25 cellular contexts compared by ENCODE assay signal in the genomic region with DNA sequence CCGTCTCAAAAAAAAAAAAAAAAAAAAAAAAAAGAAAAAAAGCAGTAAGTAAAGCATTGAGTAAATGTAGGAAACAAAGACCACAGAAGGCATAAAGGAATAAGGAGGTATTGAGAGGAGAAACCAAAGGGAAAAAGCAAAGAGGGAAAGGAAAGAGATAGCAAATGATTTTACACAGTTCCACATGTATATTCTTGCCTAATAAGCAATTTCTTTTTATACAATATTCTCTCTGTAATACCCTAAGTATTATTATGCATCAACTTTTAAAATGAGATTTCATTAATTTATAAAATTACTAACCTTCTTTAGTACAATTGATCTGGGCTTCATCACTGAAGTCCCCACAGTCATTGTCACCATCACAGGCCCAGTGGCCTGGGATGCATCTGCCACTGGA.
DNase-seq lines count a peak whose midpoint lies in the region; ATAC-seq, FAIRE-seq and TF ChIP-seq lines count a peak whose summit lies in the region.
"Had no signal": no experiment of that assay in that cellular context is flagged by ENCODE, and none has a peak within 500 bp of the region (broad histone marks: within the 10 kb centered on the region; RNA-seq: fewer than 3 reads in every experiment).

No MANE protein-coding gene starts in this region.

- no peak overlapping the region for H3K27ac ChIP-seq in HepG2 (ENCODE audit: extremely low read length, insufficient read depth, low read length)
- no peak overlapping the region for H3K27ac ChIP-seq in right lobe of liver
- H3K27ac ChIP-seq in K562 (ENCODE audit: extremely low read depth, low read depth, low read length), result no peak overlapping the region
- H3K27ac ChIP-seq: 22Rv1, BLaER1 had no signal

- H3K4me3 ChIP-seq in HepG2 (replicated peaks in 1 of 3; ENCODE audit: insufficient read depth in 1 of 3, low read depth in 2 of 3, low read length in 3 of 3) (no peak overlapping the region), right lobe of liver (no peak overlapping the region), K562 (no peak overlapping the region)
- H3K4me3 ChIP-seq: BLaER1, GM12878 had no signal

- BruUV-seq in HepG2 (replicated peaks; lab: Mats Ljungman, UMichigan) (no TSS peak), K562 (replicated peaks; lab: Mats Ljungman, UMichigan) (no TSS peak)

- DNase-seq in HepG2 (ENCODE audit: low spot score) (no peak), right lobe of liver (no peak), K562 (ENCODE audit: extremely low read depth in 1 of 4, low spot score in 3 of 4) (no peak)
- DNase-seq: ACHN; BE2C; C1 segment of cervical spinal cord; CD4-positive, alpha-beta memory T cell; CD4-positive, CD25-positive, alpha-beta regulatory T cell; CD8-positive, alpha-beta memory T cell; COR-L47; DMS 273 treated with DMSO at 0.1 percent for 48 hours; DMS153; DMS53; DMS79; DND-41; EL; GDM1 had no signal

- WGBS in HepG2 (ENCODE audit: low lambda C conversion rate), result 6% methylated on average over 1 of the region's 1 CpG
- no CpG with 5 or more reads among the region's 1 CpG for WGBS in right lobe of liver (ENCODE audit: insufficient coverage, low coverage, low lambda C conversion rate, missing lambda C conversion rate)
- no CpG with 5 or more reads among the region's 1 CpG for WGBS in K562 (ENCODE audit: insufficient coverage, low coverage, missing lambda C conversion rate)

- H3K4me2 ChIP-seq in HepG2 (ENCODE audit: low read depth, low read length), result no peak overlapping the region
- no peak overlapping the region for H3K4me2 ChIP-seq in K562 (ENCODE audit: insufficient read depth, low read length)
- H3K4me2 ChIP-seq: BLaER1 had no signal

- no peak overlapping the region for H2AFZ ChIP-seq in HepG2 (ENCODE audit: low read length)
- no peak overlapping the region for H2AFZ ChIP-seq in K562 (ENCODE audit: low read depth, low read length)

- ATAC-seq in HepG2 (no peak), right lobe of liver (no peak), K562 (no peak), HG03159 (IDR thresholded peaks at IDR 0.05; ENCODE audit: unreplicated experiment) (no peak), GM18511 (IDR thresholded peaks at IDR 0.05; ENCODE audit: unreplicated experiment) (no peak)
- ATAC-seq: GM12878 had no signal

- H3K9ac ChIP-seq in HepG2 (ENCODE audit: insufficient read depth, low read depth, low read length), result no peak overlapping the region
- H3K9ac ChIP-seq in K562 (ENCODE audit: insufficient read depth in 1 of 2, low read depth in 2 of 2, low read length in 2 of 2), result no peak overlapping the region
- H3K9ac ChIP-seq: BLaER1 had no signal

- CTCF ChIA-PET in HepG2 (lab: Yijun Ruan, JAX; ENCODE audit: low intra/inter-chr PET ratio, low total read pairs), result no interaction called here
- CTCF ChIA-PET in K562 (lab: Yijun Ruan, JAX; ENCODE audit: low intra/inter-chr PET ratio), result no interaction called here

- H3K36me3 ChIP-seq in HepG2 (replicated peaks in 1 of 2; ENCODE audit: control insufficient read depth in 1 of 2, insufficient read depth in 2 of 2, low read length in 2 of 2) (no peaks in the 10 kb centered on the region), right lobe of liver (no peaks in the 10 kb centered on the region), K562 (ENCODE audit: control insufficient read depth, insufficient read depth, low read length) (no peaks in the 10 kb centered on the region)
- H3K36me3 ChIP-seq: BE2C, BLaER1 had no signal

- TF ChIP-seq POLR2A in HepG2 (IDR thresholded peaks at IDR 0.05; ENCODE audit: insufficient read depth in 1 of 2, low read depth in 2 of 2, low read length in 2 of 2), result no peak
- no peak for TF ChIP-seq POLR2A in right lobe of liver (IDR thresholded peaks at IDR 0.05)
- TF ChIP-seq POLR2A in K562 (conservative IDR thresholded peaks at IDR 0.05), result no peak

- TF ChIP-seq EP300 in HepG2 (IDR thresholded peaks at IDR 0.05; ENCODE audit: low read depth in 2 of 2, low read length in 2 of 2) (no peak), HepG2 (CRISPR knock-in tag; IDR thresholded peaks at IDR 0.05; ENCODE audit: borderline replicate concordance) (no peak), K562 (IDR thresholded peaks at IDR 0.05; ENCODE audit: low read length) (no peak)

- FAIRE-seq in HepG2 (lab: Jason Lieb, UNC) (no peak), K562 (lab: Jason Lieb, UNC) (no peak)
- FAIRE-seq: GM12878, GM12892, GM18507, GM19239 had no signal

- H3K79me2 ChIP-seq in HepG2 (ENCODE audit: insufficient read depth, low read length) (no peaks in the 10 kb centered on the region), K562 (ENCODE audit: control insufficient read depth, insufficient read depth, low read length) (no peaks in the 10 kb centered on the region)

- H3K9me3 ChIP-seq in HepG2 (ENCODE audit: low read length) (no peaks in the 10 kb centered on the region), right lobe of liver (no peaks in the 10 kb centered on the region), K562 (replicated peaks; ENCODE audit: control insufficient read depth, insufficient read depth, low read depth, low read length) (no peaks in the 10 kb centered on the region)
- H3K9me3 ChIP-seq: BE2C, BLaER1 had no signal

- H3K4me1 ChIP-seq in HepG2 (ENCODE audit: insufficient read depth, low read length) (no peaks in the 10 kb centered on the region), right lobe of liver (no peaks in the 10 kb centered on the region), K562 (replicated peaks in 1 of 2; ENCODE audit: control insufficient read depth in 2 of 2, insufficient read depth in 2 of 2, low read length in 2 of 2) (no peaks in the 10 kb centered on the region)
- H3K4me1 ChIP-seq: BE2C, BLaER1 had no signal

- H4K20me1 ChIP-seq in HepG2 (ENCODE audit: insufficient read depth, low read length) (no peaks in the 10 kb centered on the region), K562 (replicated peaks; ENCODE audit: control insufficient read depth, insufficient read depth, low read length) (no peaks in the 10 kb centered on the region)
- H4K20me1 ChIP-seq: BLaER1 had no signal

- in situ Hi-C loops in HepG2 (cut with HindIII; ENCODE audit: extremely low pct_ligation_motif_present, low pct_unique_long_range_greater_than_20kb) (no loop called here), K562 (cut with MboI) (no loop called here)

- H3K9me1 ChIP-seq in K562 (ENCODE audit: control insufficient read depth, insufficient read depth, low read length), result no peaks in the 10 kb centered on the region

- TF ChIP-seq RAD21 in HepG2 (CRISPR knock-in tag; IDR thresholded peaks at IDR 0.05), result no peak
- TF ChIP-seq RAD21 in K562 (CRISPR knock-in tag; conservative IDR thresholded peaks at IDR 0.05 in 1 of 2, IDR thresholded peaks at IDR 0.05 in 1 of 2), result no peak

- POLR2A ChIA-PET in HepG2 (lab: Yijun Ruan, JAX), result no interaction called here
- POLR2A ChIA-PET in K562 (lab: Yijun Ruan, JAX), result no interaction called here

- intact Hi-C loops in HepG2 (cut with micrococcal nuclease; ENCODE audit: unreplicated experiment), result no loop called here
- intact Hi-C loops in right lobe of liver (cut with DNase I), result no loop called here
- intact Hi-C loops in K562 (cut with micrococcal nuclease), result no loop called here

- H3K27me3 ChIP-seq in HepG2 (ENCODE audit: control insufficient read depth in 1 of 2, insufficient read depth in 2 of 2, low read length in 2 of 2) (no peaks in the 10 kb centered on the region), right lobe of liver (no peaks in the 10 kb centered on the region), K562 (ENCODE audit: control insufficient read depth in 2 of 2, insufficient read depth in 2 of 2, low read length in 2 of 2) (no peaks in the 10 kb centered on the region)
- H3K27me3 ChIP-seq: BE2C, BLaER1 had no signal

- TF ChIP-seq CTCF in HepG2 (CRISPR knock-in tag; IDR thresholded peaks at IDR 0.05), result no peak
- TF ChIP-seq CTCF in right lobe of liver (IDR thresholded peaks at IDR 0.05), result no peak
- TF ChIP-seq CTCF in K562 (IDR thresholded peaks at IDR 0.05 in 2 of 3, conservative IDR thresholded peaks at IDR 0.05 in 1 of 3; ENCODE audit: insufficient read depth in 2 of 3, low read depth in 1 of 3, low read length in 3 of 3), result no peak

TF ChIP-seq in HepG2, 621 proteins besides CTCF, POLR2A, EP300 and RAD21 (continues in another document):
- TF ChIP-seq HNF1B (CRISPR knock-in tag; IDR thresholded peaks at IDR 0.05), result no peak

TF ChIP-seq in K562, 482 proteins besides CTCF, POLR2A, EP300 and RAD21 (continues in another document):
- no peak for TF ChIP-seq THRB (CRISPR knock-in tag; conservative IDR thresholded peaks at IDR 0.05)
- no peak for TF ChIP-seq RBBP5 (IDR thresholded peaks at IDR 0.05; ENCODE audit: borderline replicate concordance, insufficient read depth, low read length, poor library complexity, severe bottlenecking)
- TF ChIP-seq ATF2 (CRISPR knock-in tag; IDR thresholded peaks at IDR 0.05), result no peak
- no peak for TF ChIP-seq PTTG1 (tag; IDR thresholded peaks at IDR 0.05; ENCODE audit: low read depth)
- TF ChIP-seq, protein P1, sequence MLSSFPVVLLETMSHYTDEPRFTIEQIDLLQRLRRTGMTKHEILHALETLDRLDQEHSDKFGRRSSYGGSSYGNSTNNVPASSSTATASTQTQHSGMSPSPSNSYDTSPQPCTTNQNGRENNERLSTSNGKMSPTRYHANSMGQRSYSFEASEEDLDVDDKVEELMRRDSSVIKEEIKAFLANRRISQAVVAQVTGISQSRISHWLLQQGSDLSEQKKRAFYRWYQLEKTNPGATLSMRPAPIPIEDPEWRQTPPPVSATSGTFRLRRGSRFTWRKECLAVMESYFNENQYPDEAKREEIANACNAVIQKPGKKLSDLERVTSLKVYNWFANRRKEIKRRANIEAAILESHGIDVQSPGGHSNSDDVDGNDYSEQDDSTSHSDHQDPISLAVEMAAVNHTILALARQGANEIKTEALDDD (IDR thresholded peaks at IDR 0.05), result no peak
- no peak for TF ChIP-seq PRMT5 (CRISPR knock-in tag; IDR thresholded peaks at IDR 0.05)

Comparison
In these comparisons a context has a peak if more than half of its experiments do, and no peak if none do; other contexts are left out.
1. Of the 241 proteins assayed by ChIP-seq in both HepG2 and K562: peak only in HepG2: MAFF and MAFK; only in K562: MAFG; in both: none; in neither: 238.